8 cellular contexts compared by ENCODE assay signal in the genomic region with DNA sequence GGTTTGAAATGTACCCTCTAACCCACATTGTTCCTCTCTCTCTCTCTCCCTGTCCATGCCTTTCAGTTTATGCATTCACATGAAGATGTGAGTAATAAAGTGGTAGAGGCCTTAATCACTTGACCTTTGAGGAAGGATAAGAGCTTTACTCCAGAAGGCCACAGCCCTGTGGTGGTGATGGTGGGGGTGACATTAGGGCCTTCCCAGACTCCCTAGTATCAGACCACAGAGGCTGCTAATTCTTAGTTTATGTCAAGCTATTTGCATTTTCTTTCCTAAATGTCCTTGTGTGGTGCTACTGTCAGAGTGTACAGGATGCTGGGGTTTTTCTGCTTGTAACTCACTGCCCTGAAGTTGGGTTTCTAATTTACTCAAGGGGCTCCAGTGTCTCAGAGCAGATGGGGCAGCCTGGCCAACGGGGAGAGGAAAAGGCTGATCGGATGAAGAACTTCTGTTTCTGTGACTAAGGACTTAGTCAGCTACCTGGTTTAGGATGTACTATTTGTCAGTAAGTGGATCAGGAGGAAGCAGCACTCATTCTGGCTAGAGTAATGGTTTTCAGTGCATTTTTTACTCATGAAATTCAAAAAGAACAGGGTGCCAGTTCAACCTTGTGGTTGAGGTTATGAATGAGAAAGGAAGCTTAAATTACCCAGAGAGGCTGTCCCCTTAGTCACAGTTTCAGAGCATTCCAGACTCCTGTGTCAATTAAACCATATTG.
A peak's percentile ranks its signal among the peaks of the same experiment; 100 is the strongest.
DNase-seq lines count a peak whose midpoint lies in the region; ATAC-seq lines count a peak whose summit lies in the region.

No MANE protein-coding gene starts in this region.

- peaks cover 20% of the 10 kb centered on the region for H3K36me3 Mint-ChIP-seq in natural killer cell treated with Interleukin-12 subunit alpha and Interleukin-12 subunit beta and Interleukin-15 and Interleukin-18, amount 100 ng/mL, for 72 hours

- peak; percentile 80 for DNase-seq in ACHN
- peak; percentile 1 for DNase-seq in activated T-cell treated with anti-CD3 and anti-CD28 coated beads for 4 hours
- peak; percentile 85 for DNase-seq in natural killer cell treated with Interleukin-12 subunit alpha and Interleukin-12 subunit beta and Interleukin-15 and Interleukin-18, amount 100 ng/mL, for 72 hours (ENCODE audit: low spot score)
- DNase-seq in sciatic nerve (ENCODE audit: low spot score), result no peak
- DNase-seq in NCI-H526 treated with DMSO at 0.1 percent for 48 hours (lab: John Stamatoyannopoulos, UW), result no peak
- DNase-seq in C1 segment of cervical spinal cord (lab: John Stamatoyannopoulos, UW), result no peak

- ATAC-seq in GM19351 (IDR thresholded peaks at IDR 0.05; ENCODE audit: unreplicated experiment), result peak; percentile 81
- peak; percentile 79 for ATAC-seq in HG03378 (IDR thresholded peaks at IDR 0.05; ENCODE audit: unreplicated experiment)
- peak; percentile 91 to 93 for ATAC-seq in natural killer cell treated with Interleukin-12 subunit alpha and Interleukin-12 subunit beta and Interleukin-15 and Interleukin-18, amount 100 ng/mL, for 72 hours
- no peak for ATAC-seq in sciatic nerve

- peak overlapping the region; percentile 84 for H3K4me3 Mint-ChIP-seq in natural killer cell treated with Interleukin-12 subunit alpha and Interleukin-12 subunit beta and Interleukin-15 and Interleukin-18, amount 100 ng/mL, for 72 hours

- peaks cover 69 to 77% of the 10 kb centered on the region in 2 donors for H3K4me1 Mint-ChIP-seq in natural killer cell treated with Interleukin-12 subunit alpha and Interleukin-12 subunit beta and Interleukin-15 and Interleukin-18, amount 100 ng/mL, for 72 hours (ENCODE audit: low read depth in 2 of 2)

- peaks cover 13% of the 10 kb centered on the region for H3K9me3 Mint-ChIP-seq in natural killer cell treated with Interleukin-12 subunit alpha and Interleukin-12 subunit beta and Interleukin-15 and Interleukin-18, amount 100 ng/mL, for 72 hours

- in situ Hi-C loops in ACHN (cut with HindIII; ENCODE audit: low pct_ligation_motif_present, low pct_unique_long_range_greater_than_20kb, low sequenced_read_pairs), result no loop called here

- peak overlapping the region; percentile 98 to 99 for H3K27ac Mint-ChIP-seq in natural killer cell treated with Interleukin-12 subunit alpha and Interleukin-12 subunit beta and Interleukin-15 and Interleukin-18, amount 100 ng/mL, for 72 hours

- no peaks in the 10 kb centered on the region for H3K27me3 Mint-ChIP-seq in natural killer cell treated with Interleukin-12 subunit alpha and Interleukin-12 subunit beta and Interleukin-15 and Interleukin-18, amount 100 ng/mL, for 72 hours

- intact Hi-C loops in sciatic nerve (cut with DNase I), result no loop called here

Comparison
In these comparisons a context has a peak if more than half of its experiments do, and no peak if none do; other contexts are left out.
1. DNase-seq: peak in ACHN (single experiment), activated T-cell treated with anti-CD3 and anti-CD28 coated beads for 4 hours (single experiment) and natural killer cell treated with Interleukin-12 subunit alpha and Interleukin-12 subunit beta and Interleukin-15 and Interleukin-18, amount 100 ng/mL, for 72 hours (single experiment); none in sciatic nerve (single experiment), NCI-H526 treated with DMSO at 0.1 percent for 48 hours (single experiment) and C1 segment of cervical spinal cord (0 of 14).